ENCODE assay signal across 1 cellular context in the genomic region with DNA sequence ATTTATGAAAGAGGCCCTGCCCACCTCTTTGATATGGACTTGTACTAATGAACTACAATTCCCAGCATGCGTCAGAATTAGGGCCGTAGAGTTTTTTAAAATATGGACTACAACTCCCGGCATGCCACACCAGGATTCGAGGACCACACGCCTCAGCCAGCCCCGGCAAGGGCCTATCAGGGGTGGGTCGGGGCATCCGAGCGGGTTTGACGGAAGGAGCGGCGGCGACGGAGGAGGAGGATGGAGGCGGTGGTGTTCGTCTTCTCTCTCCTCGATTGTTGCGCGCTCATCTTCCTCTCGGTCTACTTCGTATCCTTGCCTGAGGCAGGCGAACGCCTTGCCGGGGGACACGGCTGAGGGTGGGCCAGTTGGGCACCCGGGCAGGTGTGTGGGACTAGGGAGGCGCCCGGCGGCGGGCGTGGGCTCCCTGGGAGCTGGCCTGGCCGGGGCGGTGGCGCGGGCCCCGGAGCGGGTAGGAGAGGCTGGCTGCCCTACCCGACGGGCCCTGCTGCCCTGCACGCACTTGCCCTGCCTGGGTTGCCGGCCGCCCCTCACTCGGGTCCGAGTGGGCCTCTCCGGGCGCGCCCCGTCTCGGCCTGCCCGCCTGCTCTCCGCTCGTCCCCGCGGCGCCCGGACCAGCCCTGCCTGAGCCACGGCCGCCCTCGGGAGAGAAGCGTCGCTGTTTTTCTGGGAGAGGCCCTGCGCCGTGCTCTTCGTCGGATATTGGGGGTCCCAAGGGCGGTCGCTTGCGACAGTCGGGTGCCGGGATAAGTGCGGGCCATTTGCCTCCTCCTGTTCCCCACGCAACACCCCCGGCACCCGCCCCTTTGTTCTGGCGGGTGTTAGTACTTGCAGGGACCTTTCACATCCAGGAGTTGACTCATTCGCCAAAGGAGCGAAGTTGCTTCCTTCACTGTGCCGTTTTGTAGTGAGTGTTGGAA.
A peak's percentile ranks its signal among the peaks of the same experiment; 100 is the strongest.
TF ChIP-seq lines count a peak whose summit lies in the region.

A gene (plus strand): TSS at position 195 of the 941 bp plus-strand sequence. CDS start 46 bp downstream, at position 241.

TF ChIP-seq in HepG2, 621 proteins besides CTCF, POLR2A, EP300 and RAD21 (continued from another document and continues in another):
- TF ChIP-seq, protein P1, sequence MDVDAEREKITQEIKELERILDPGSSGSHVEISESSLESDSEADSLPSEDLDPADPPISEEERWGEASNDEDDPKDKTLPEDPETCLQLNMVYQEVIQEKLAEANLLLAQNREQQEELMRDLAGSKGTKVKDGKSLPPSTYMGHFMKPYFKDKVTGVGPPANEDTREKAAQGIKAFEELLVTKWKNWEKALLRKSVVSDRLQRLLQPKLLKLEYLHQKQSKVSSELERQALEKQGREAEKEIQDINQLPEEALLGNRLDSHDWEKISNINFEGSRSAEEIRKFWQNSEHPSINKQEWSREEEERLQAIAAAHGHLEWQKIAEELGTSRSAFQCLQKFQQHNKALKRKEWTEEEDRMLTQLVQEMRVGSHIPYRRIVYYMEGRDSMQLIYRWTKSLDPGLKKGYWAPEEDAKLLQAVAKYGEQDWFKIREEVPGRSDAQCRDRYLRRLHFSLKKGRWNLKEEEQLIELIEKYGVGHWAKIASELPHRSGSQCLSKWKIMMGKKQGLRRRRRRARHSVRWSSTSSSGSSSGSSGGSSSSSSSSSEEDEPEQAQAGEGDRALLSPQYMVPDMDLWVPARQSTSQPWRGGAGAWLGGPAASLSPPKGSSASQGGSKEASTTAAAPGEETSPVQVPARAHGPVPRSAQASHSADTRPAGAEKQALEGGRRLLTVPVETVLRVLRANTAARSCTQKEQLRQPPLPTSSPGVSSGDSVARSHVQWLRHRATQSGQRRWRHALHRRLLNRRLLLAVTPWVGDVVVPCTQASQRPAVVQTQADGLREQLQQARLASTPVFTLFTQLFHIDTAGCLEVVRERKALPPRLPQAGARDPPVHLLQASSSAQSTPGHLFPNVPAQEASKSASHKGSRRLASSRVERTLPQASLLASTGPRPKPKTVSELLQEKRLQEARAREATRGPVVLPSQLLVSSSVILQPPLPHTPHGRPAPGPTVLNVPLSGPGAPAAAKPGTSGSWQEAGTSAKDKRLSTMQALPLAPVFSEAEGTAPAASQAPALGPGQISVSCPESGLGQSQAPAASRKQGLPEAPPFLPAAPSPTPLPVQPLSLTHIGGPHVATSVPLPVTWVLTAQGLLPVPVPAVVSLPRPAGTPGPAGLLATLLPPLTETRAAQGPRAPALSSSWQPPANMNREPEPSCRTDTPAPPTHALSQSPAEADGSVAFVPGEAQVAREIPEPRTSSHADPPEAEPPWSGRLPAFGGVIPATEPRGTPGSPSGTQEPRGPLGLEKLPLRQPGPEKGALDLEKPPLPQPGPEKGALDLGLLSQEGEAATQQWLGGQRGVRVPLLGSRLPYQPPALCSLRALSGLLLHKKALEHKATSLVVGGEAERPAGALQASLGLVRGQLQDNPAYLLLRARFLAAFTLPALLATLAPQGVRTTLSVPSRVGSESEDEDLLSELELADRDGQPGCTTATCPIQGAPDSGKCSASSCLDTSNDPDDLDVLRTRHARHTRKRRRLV (CRISPR knock-in tag; IDR thresholded peaks at IDR 0.05) = no peak
- TF ChIP-seq ZNF260 (CRISPR knock-in tag; IDR thresholded peaks at IDR 0.05; ENCODE audit: borderline replicate concordance, low read depth) (no peak), NR1H2 (CRISPR knock-in tag; IDR thresholded peaks at IDR 0.05; ENCODE audit: borderline replicate concordance, low read depth) (no peak), SMARCC2 (IDR thresholded peaks at IDR 0.05) (no peak), ZNF883 (CRISPR knock-in tag; IDR thresholded peaks at IDR 0.05; ENCODE audit: not compliant biosample characterization) (peak; percentile 82), EHMT2 (IDR thresholded peaks at IDR 0.05; ENCODE audit: borderline replicate concordance, low read depth, low read length) (no peak), ZC3H13 (CRISPR knock-in tag; IDR thresholded peaks at IDR 0.05) (no peak), ZNF446 (CRISPR knock-in tag; IDR thresholded peaks at IDR 0.05) (no peak; the same call in 1 of the 2 replicates), MBNL3 (CRISPR knock-in tag; conservative IDR thresholded peaks at IDR 0.05) (no peak), SAP130 (CRISPR knock-in tag; IDR thresholded peaks at IDR 0.05; ENCODE audit: low read depth) (peak; percentile 91), ARNT (IDR thresholded peaks at IDR 0.05) (no peak), ZNF570 (CRISPR knock-in tag; IDR thresholded peaks at IDR 0.05; ENCODE audit: borderline replicate concordance) (no peak), ZNF720 (CRISPR knock-in tag; IDR thresholded peaks at IDR 0.05) (no peak), SP140L (CRISPR knock-in tag; IDR thresholded peaks at IDR 0.05; ENCODE audit: borderline replicate concordance) (no peak), RAD51 (IDR thresholded peaks at IDR 0.05; ENCODE audit: borderline replicate concordance) (no peak), NONO (IDR thresholded peaks at IDR 0.05) (no peak), NONO (CRISPR knock-in tag; conservative IDR thresholded peaks at IDR 0.05) (peak; percentile 69), ZNF354B (CRISPR knock-in tag; IDR thresholded peaks at IDR 0.05) (no peak), KLF12 (CRISPR knock-in tag; IDR thresholded peaks at IDR 0.05; ENCODE audit: borderline replicate concordance) (peak; percentile 82; the same call in 1 of the 2 replicates), RARG (CRISPR knock-in tag; IDR thresholded peaks at IDR 0.05; ENCODE audit: low read depth) (no peak), HNRNPK (IDR thresholded peaks at IDR 0.05; ENCODE audit: low read depth, low read length, poor library complexity, severe bottlenecking) (no peak), RCOR2 (CRISPR knock-in tag; IDR thresholded peaks at IDR 0.05) (no peak), ZNF432 (CRISPR knock-in tag; IDR thresholded peaks at IDR 0.05; ENCODE audit: borderline replicate concordance) (no peak), CBX5 (CRISPR knock-in tag; IDR thresholded peaks at IDR 0.05; ENCODE audit: borderline replicate concordance) (no peak), ZNF841 (CRISPR knock-in tag; IDR thresholded peaks at IDR 0.05; ENCODE audit: borderline replicate concordance) (no peak), ZFP1 (CRISPR knock-in tag; IDR thresholded peaks at IDR 0.05) (no peak), PAX8 (CRISPR knock-in tag; IDR thresholded peaks at IDR 0.05; ENCODE audit: borderline replicate concordance) (no peak), ZNF567 (CRISPR knock-in tag; IDR thresholded peaks at IDR 0.05; ENCODE audit: borderline replicate concordance) (no peak), KDM2A (CRISPR knock-in tag; IDR thresholded peaks at IDR 0.05; ENCODE audit: borderline replicate concordance, low read depth) (no peak; the same call in 1 of the 2 replicates), AGO1 (IDR thresholded peaks at IDR 0.05; ENCODE audit: low read depth, low read length, poor library complexity, severe bottlenecking) (no peak), SNRNP70 (IDR thresholded peaks at IDR 0.05; ENCODE audit: low read depth, low read length) (no peak), POLR2G (IDR thresholded peaks at IDR 0.05; ENCODE audit: low read depth, low read length) (peak; percentile 87), ZNF589 (CRISPR knock-in tag; conservative IDR thresholded peaks at IDR 0.05) (no peak; the same call in 1 of the 2 replicates), NFIC (IDR thresholded peaks at IDR 0.05; ENCODE audit: low read length) (no peak), ZBTB3 (CRISPR knock-in tag; IDR thresholded peaks at IDR 0.05; ENCODE audit: borderline replicate concordance, low read depth) (no peak), ZNF225 (CRISPR knock-in tag; IDR thresholded peaks at IDR 0.05) (no peak), TEAD3 (CRISPR knock-in tag; optimal IDR thresholded peaks at IDR 0.05; ENCODE audit: borderline replicate concordance) (peak; percentile 17)
- TF ChIP-seq, protein P2, sequence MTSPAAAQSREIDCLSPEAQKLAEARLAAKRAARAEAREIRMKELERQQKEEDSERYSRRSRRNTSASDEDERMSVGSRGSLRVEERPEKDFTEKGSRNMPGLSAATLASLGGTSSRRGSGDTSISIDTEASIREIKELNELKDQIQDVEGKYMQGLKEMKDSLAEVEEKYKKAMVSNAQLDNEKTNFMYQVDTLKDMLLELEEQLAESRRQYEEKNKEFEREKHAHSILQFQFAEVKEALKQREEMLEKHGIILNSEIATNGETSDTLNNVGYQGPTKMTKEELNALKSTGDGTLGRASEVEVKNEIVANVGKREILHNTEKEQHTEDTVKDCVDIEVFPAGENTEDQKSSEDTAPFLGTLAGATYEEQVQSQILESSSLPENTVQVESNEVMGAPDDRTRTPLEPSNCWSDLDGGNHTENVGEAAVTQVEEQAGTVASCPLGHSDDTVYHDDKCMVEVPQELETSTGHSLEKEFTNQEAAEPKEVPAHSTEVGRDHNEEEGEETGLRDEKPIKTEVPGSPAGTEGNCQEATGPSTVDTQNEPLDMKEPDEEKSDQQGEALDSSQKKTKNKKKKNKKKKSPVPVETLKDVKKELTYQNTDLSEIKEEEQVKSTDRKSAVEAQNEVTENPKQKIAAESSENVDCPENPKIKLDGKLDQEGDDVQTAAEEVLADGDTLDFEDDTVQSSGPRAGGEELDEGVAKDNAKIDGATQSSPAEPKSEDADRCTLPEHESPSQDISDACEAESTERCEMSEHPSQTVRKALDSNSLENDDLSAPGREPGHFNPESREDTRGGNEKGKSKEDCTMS (CRISPR knock-in tag; conservative IDR thresholded peaks at IDR 0.05) = no peak
- TF ChIP-seq, protein P3, sequence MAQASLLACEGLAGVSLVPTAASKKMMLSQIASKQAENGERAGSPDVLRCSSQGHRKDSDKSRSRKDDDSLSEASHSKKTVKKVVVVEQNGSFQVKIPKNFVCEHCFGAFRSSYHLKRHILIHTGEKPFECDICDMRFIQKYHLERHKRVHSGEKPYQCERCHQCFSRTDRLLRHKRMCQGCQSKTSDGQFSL (CRISPR knock-in tag; IDR thresholded peaks at IDR 0.05) = no peak
- TF ChIP-seq, protein P4, sequence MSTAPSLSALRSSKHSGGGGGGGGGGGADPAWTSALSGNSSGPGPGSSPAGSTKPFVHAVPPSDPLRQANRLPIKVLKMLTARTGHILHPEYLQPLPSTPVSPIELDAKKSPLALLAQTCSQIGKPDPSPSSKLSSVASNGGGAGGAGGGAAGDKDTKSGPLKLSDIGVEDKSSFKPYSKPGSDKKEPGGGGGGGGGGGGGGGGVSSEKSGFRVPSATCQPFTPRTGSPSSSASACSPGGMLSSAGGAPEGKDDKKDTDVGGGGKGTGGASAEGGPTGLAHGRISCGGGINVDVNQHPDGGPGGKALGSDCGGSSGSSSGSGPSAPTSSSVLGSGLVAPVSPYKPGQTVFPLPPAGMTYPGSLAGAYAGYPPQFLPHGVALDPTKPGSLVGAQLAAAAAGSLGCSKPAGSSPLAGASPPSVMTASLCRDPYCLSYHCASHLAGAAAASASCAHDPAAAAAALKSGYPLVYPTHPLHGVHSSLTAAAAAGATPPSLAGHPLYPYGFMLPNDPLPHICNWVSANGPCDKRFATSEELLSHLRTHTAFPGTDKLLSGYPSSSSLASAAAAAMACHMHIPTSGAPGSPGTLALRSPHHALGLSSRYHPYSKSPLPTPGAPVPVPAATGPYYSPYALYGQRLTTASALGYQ (CRISPR knock-in tag; IDR thresholded peaks at IDR 0.05) = no peak; the same call in 1 of the 2 replicates
- TF ChIP-seq, protein P5, sequence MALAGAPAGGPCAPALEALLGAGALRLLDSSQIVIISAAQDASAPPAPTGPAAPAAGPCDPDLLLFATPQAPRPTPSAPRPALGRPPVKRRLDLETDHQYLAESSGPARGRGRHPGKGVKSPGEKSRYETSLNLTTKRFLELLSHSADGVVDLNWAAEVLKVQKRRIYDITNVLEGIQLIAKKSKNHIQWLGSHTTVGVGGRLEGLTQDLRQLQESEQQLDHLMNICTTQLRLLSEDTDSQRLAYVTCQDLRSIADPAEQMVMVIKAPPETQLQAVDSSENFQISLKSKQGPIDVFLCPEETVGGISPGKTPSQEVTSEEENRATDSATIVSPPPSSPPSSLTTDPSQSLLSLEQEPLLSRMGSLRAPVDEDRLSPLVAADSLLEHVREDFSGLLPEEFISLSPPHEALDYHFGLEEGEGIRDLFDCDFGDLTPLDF (CRISPR knock-in tag; IDR thresholded peaks at IDR 0.05) = 0 out of 2 replicates have a peak, but pooled peaks have one; percentile 46
- TF ChIP-seq, protein P6, sequence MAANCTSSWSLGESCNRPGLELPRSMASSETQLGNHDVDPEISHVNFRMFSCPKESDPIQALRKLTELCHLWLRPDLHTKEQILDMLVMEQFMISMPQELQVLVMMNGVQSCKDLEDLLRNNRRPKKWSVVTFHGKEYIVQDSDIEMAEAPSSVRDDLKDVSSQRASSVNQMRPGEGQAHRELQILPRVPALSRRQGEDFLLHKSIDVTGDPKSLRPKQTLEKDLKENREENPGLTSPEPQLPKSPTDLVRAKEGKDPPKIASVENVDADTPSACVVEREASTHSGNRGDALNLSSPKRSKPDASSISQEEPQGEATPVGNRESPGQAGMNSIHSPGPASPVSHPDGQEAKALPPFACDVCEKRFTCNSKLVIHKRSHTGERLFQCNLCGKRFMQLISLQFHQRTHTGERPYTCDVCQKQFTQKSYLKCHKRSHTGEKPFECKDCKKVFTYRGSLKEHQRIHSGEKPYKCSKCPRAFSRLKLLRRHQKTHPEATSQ (CRISPR knock-in tag; IDR thresholded peaks at IDR 0.05; ENCODE audit: borderline replicate concordance) = no peak
- TF ChIP-seq, protein P7, sequence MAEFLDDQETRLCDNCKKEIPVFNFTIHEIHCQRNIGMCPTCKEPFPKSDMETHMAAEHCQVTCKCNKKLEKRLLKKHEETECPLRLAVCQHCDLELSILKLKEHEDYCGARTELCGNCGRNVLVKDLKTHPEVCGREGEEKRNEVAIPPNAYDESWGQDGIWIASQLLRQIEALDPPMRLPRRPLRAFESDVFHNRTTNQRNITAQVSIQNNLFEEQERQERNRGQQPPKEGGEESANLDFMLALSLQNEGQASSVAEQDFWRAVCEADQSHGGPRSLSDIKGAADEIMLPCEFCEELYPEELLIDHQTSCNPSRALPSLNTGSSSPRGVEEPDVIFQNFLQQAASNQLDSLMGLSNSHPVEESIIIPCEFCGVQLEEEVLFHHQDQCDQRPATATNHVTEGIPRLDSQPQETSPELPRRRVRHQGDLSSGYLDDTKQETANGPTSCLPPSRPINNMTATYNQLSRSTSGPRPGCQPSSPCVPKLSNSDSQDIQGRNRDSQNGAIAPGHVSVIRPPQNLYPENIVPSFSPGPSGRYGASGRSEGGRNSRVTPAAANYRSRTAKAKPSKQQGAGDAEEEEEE (CRISPR knock-in tag; IDR thresholded peaks at IDR 0.05; ENCODE audit: borderline replicate concordance) = no peak
- TF ChIP-seq, protein P8, sequence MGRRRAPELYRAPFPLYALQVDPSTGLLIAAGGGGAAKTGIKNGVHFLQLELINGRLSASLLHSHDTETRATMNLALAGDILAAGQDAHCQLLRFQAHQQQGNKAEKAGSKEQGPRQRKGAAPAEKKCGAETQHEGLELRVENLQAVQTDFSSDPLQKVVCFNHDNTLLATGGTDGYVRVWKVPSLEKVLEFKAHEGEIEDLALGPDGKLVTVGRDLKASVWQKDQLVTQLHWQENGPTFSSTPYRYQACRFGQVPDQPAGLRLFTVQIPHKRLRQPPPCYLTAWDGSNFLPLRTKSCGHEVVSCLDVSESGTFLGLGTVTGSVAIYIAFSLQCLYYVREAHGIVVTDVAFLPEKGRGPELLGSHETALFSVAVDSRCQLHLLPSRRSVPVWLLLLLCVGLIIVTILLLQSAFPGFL (CRISPR knock-in tag; IDR thresholded peaks at IDR 0.05) = no peak
- TF ChIP-seq, protein P9, sequence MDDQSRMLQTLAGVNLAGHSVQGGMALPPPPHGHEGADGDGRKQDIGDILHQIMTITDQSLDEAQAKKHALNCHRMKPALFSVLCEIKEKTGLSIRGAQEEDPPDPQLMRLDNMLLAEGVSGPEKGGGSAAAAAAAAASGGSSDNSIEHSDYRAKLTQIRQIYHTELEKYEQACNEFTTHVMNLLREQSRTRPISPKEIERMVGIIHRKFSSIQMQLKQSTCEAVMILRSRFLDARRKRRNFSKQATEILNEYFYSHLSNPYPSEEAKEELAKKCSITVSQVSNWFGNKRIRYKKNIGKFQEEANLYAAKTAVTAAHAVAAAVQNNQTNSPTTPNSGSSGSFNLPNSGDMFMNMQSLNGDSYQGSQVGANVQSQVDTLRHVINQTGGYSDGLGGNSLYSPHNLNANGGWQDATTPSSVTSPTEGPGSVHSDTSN (CRISPR knock-in tag; IDR thresholded peaks at IDR 0.05; ENCODE audit: borderline replicate concordance) = no peak
